In genomic region chr3:194277547-194278091, GRCh38 we compare ENCODE assay signal across 9 cellular contexts.
DNase-seq lines count a peak whose midpoint lies in the region; ATAC-seq and TF ChIP-seq lines count a peak whose summit lies in the region.
"Had no signal": no experiment of that assay in that cellular context is flagged by ENCODE, and none has a peak within 500 bp of the region (broad histone marks: within the 10 kb centered on the region; RNA-seq: fewer than 3 reads in every experiment).

No MANE protein-coding gene starts in this region.

- no peak for TF ChIP-seq CTCF in HEK293 (tag by site-specific recombination; IDR thresholded peaks at IDR 0.05)
- TF ChIP-seq CTCF in mammary epithelial cell (conservative IDR thresholded peaks at IDR 0.05 in 1 of 2, IDR thresholded peaks at IDR 0.05 in 1 of 2; ENCODE audit: extremely low read depth in 1 of 2, insufficient read depth in 1 of 2, low read depth in 1 of 2, low read length in 2 of 2): no peak

- no peak for ATAC-seq in HG03354 (IDR thresholded peaks at IDR 0.05; ENCODE audit: poor library complexity, severe bottlenecking, unreplicated experiment)

- H3K4me3 ChIP-seq in HEK293 (ENCODE audit: low read depth, low read length) (no peak overlapping the region), mammary epithelial cell (replicated peaks in 1 of 3; ENCODE audit: insufficient read depth in 1 of 3, low read depth in 2 of 3, low read length in 3 of 3) (no peak overlapping the region), skin epidermis (no peak overlapping the region)

- dilution Hi-C loops in mammary epithelial cell (cut with HindIII; ENCODE audit: low sequenced_read_pairs): no loop called here

- H3K36me3 ChIP-seq in HEK293 (ENCODE audit: control insufficient read depth in 2 of 2, insufficient read depth in 1 of 2, low read length in 2 of 2): no peaks in the 10 kb centered on the region
- H3K36me3 ChIP-seq in mammary epithelial cell (ENCODE audit: insufficient read depth, low read length): no peaks in the 10 kb centered on the region

- H3K4me2 ChIP-seq in mammary epithelial cell (ENCODE audit: insufficient read depth, low read depth, low read length): peak overlapping the region; percentile 16

- no peaks in the 10 kb centered on the region for H3K9me3 ChIP-seq in HEK293 (ENCODE audit: control insufficient read depth, insufficient read depth, low read depth, low read length)
- no peaks in the 10 kb centered on the region for H3K9me3 ChIP-seq in mammary epithelial cell (replicated peaks; ENCODE audit: insufficient read depth, low read length)

- peak overlapping the region; percentile 90 for H2AFZ ChIP-seq in mammary epithelial cell (ENCODE audit: low read depth, low read length)

- WGBS in mammary epithelial cell (ENCODE audit: low coverage, missing lambda C conversion rate): 25% methylated on average over 2 of the region's 11 CpGs

- POLR2A ChIA-PET in HEK293 (lab: Yijun Ruan, JAX): no interaction called here

- H3K27ac ChIP-seq in HEK293 (ENCODE audit: extremely low read depth, low read depth, low read length): no peak overlapping the region
- H3K27ac ChIP-seq in mammary epithelial cell (ENCODE audit: insufficient read depth, low read depth, low read length): no peak overlapping the region
- H3K27ac ChIP-seq in skin epidermis: peak overlapping the region in 18 of 21 experiments; percentile 1 to 81 (median 67)

- H3K27me3 ChIP-seq in mammary epithelial cell (ENCODE audit: insufficient read depth, low read length): no peaks in the 10 kb centered on the region

- BruUV-seq in mammary epithelial cell (replicated peaks; lab: Mats Ljungman, UMichigan): no TSS peak

- no peaks in the 10 kb centered on the region for H4K20me1 ChIP-seq in mammary epithelial cell (ENCODE audit: insufficient read depth, low read length)

- H3K4me1 ChIP-seq in HEK293 (ENCODE audit: control insufficient read depth, insufficient read depth, low read length) (no peaks in the 10 kb centered on the region; the same call in 1 of the 2 replicates), mammary epithelial cell (ENCODE audit: insufficient read depth, low read length) (peaks cover 11% of the 10 kb centered on the region)

- in situ Hi-C loops in mammary epithelial cell (cut with MboI; ENCODE audit: low sequenced_read_pairs in 2 of 2): no loop called here

- no peak overlapping the region for H3K9ac ChIP-seq in mammary epithelial cell (ENCODE audit: insufficient read depth, low read length)

- CTCF ChIA-PET in HEK293 (lab: Yijun Ruan, JAX) (no interaction called here), mammary epithelial cell (lab: Charles Lee; ENCODE audit: low non-redundant PET) (no interaction called here)

- intact Hi-C loops in mammary epithelial cell (cut with micrococcal nuclease): no loop called here

- H3K79me2 ChIP-seq in mammary epithelial cell (ENCODE audit: insufficient read depth, low read length): no peaks in the 10 kb centered on the region

- DNase-seq in mammary epithelial cell: no peak
- peak; percentile 93 for DNase-seq in left kidney (ENCODE audit: low read depth, low spot score)
- DNase-seq in ecto neural progenitor cell (ENCODE audit: low spot score): no peak
- no peak for DNase-seq in NCI-H1417 (lab: John Stamatoyannopoulos, UW)
- DNase-seq in NCI-H2227 treated with DMSO at 0.1 percent for 48 hours (lab: John Stamatoyannopoulos, UW): no peak
- DNase-seq: GF-D8 had no signal

TF ChIP-seq in HEK293, 187 proteins besides CTCF, POLR2A, EP300 and RAD21:
- TF ChIP-seq ZNF114 (tag by site-specific recombination; IDR thresholded peaks at IDR 0.05): no peak
- TF ChIP-seq ZBTB26 (tag by site-specific recombination; optimal IDR thresholded peaks at IDR 0.05): no peak
- TF ChIP-seq KLF1 (tag by site-specific recombination; IDR thresholded peaks at IDR 0.05): 0 out of 2 replicates have a peak, but pooled peaks have one; percentile 25
- no peak for TF ChIP-seq FEZF1 (tag by site-specific recombination; IDR thresholded peaks at IDR 0.05)
- TF ChIP-seq ZNF341 (tag by site-specific recombination; IDR thresholded peaks at IDR 0.05; ENCODE audit: low read depth): peak; percentile 72; the same call in 1 of the 2 replicates
- TF ChIP-seq ZNF555 (tag by site-specific recombination; conservative IDR thresholded peaks at IDR 0.05): no peak
- 0 out of 2 replicates have a peak, but pooled peaks have one; percentile 19 for TF ChIP-seq GLIS2 (tag by site-specific recombination; IDR thresholded peaks at IDR 0.05)
- peak; percentile 94 for TF ChIP-seq WT1 (tag by site-specific recombination; IDR thresholded peaks at IDR 0.05)
- peak; percentile 62 for TF ChIP-seq GLIS1 (tag by site-specific recombination; IDR thresholded peaks at IDR 0.05)
- TF ChIP-seq KLF17 (tag by site-specific recombination; IDR thresholded peaks at IDR 0.05): peak; percentile 62; the same call in 1 of the 2 replicates

Comparison
In these comparisons a context has a peak if more than half of its experiments do, and no peak if none do; other contexts are left out.
1. H3K27ac ChIP-seq: peak in skin epidermis (18 of 21); none in HEK293 (single experiment) and mammary epithelial cell (single experiment).